ENCODE assay signal across 18 cellular contexts in genomic region chr17:64564098-64564497, GRCh38. TPM values are rescaled to one million over a fixed set of nuclear protein-coding genes. Genes with fewer than 3 reads are reported as not detected.
A peak's percentile ranks its signal among the peaks of the same experiment; 100 is the strongest.
DNase-seq lines count a peak whose midpoint lies in the region; ATAC-seq and TF ChIP-seq lines count a peak whose summit lies in the region.
"Had no signal": no experiment of that assay in that cellular context is flagged by ENCODE, and none has a peak within 500 bp of the region (broad histone marks: within the 10 kb centered on the region; RNA-seq: fewer than 3 reads in every experiment).

No MANE protein-coding gene starts in this region.

- no peak for TF ChIP-seq RAD21 in IMR-90 (IDR thresholded peaks at IDR 0.05; ENCODE audit: low read length)

- H3K18ac ChIP-seq in IMR-90 (ENCODE audit: low read depth, low read length): no peak overlapping the region

- H3K27me3 Mint-ChIP-seq in activated CD4-positive, alpha-beta memory T cell treated with anti-CD3 and anti-CD28 coated beads for 36 hours: no peaks in the 10 kb centered on the region
- H3K27me3 Mint-ChIP-seq in activated CD4-positive, alpha-beta memory T cell treated with anti-CD3 and anti-CD28 coated beads, Interleukin-2, amount 10 ng/mL, durations not matched to agents 7 days and 5 days: no peaks in the 10 kb centered on the region
- H3K27me3 Mint-ChIP-seq in naive thymus-derived CD4-positive, alpha-beta T cell: no peaks in the 10 kb centered on the region

- CTCF ChIA-PET in activated CD4-positive, alpha-beta memory T cell treated with anti-CD3 and anti-CD28 coated beads for 36 hours (lab: Charles Lee): interaction anchor here (0.6 kb wide), 2 partner anchors 19 to 51 kb away, joined by 3 read pairs; no protein-coding TSS in a partner anchor
- CTCF ChIA-PET in activated CD4-positive, alpha-beta memory T cell treated with anti-CD3 and anti-CD28 coated beads, Interleukin-2, amount 10 ng/mL, durations not matched to agents 7 days and 5 days (lab: Charles Lee): no interaction called here
- CTCF ChIA-PET in IMR-90 (lab: Yijun Ruan, JAX): no interaction called here
- CTCF ChIA-PET in naive thymus-derived CD4-positive, alpha-beta T cell (lab: Charles Lee): no interaction called here

- no peak overlapping the region for H4K91ac ChIP-seq in IMR-90 (ENCODE audit: insufficient read depth, low read depth, low read length)

- no peak overlapping the region for H2BK20ac ChIP-seq in IMR-90 (ENCODE audit: low read depth, low read length)

- H3K79me1 ChIP-seq in IMR-90 (ENCODE audit: low read depth in 1 of 2, low read length in 2 of 2): peaks cover 23 to 47% of the 10 kb centered on the region in 2 experiments

- in situ Hi-C loops in IMR-90 (cut with MboI; ENCODE audit: low sequenced_read_pairs): no loop called here

- H3K9me1 ChIP-seq in IMR-90 (ENCODE audit: insufficient read depth, low read length): no peaks in the 10 kb centered on the region

- no peak overlapping the region for H3K4me3 Mint-ChIP-seq in activated CD4-positive, alpha-beta memory T cell treated with anti-CD3 and anti-CD28 coated beads for 36 hours
- no peak overlapping the region for H3K4me3 Mint-ChIP-seq in activated CD4-positive, alpha-beta memory T cell treated with anti-CD3 and anti-CD28 coated beads, Interleukin-2, amount 10 ng/mL, durations not matched to agents 7 days and 5 days
- no peak overlapping the region for H3K4me3 Mint-ChIP-seq in naive thymus-derived CD4-positive, alpha-beta T cell

- TF ChIP-seq POLR2A in IMR-90 (IDR thresholded peaks at IDR 0.05; ENCODE audit: low read depth, low read length): no peak
- TF ChIP-seq POLR2A in spleen (IDR thresholded peaks at IDR 0.05): no peak

- peaks cover 66% of the 10 kb centered on the region for H4K20me1 ChIP-seq in IMR-90 (ENCODE audit: insufficient read depth, low read length)

- H2AFZ ChIP-seq in ACC112 (ENCODE audit: low read length, unreplicated experiment): no peak overlapping the region
- H2AFZ ChIP-seq in IMR-90 (replicated peaks; ENCODE audit: low read length, poor library complexity): no peak overlapping the region

- H3K36me3 Mint-ChIP-seq in activated CD4-positive, alpha-beta memory T cell treated with anti-CD3 and anti-CD28 coated beads for 36 hours: peaks cover 11% of the 10 kb centered on the region
- H3K36me3 Mint-ChIP-seq in activated CD4-positive, alpha-beta memory T cell treated with anti-CD3 and anti-CD28 coated beads, Interleukin-2, amount 10 ng/mL, durations not matched to agents 7 days and 5 days (ENCODE audit: low read depth): peaks cover 16% of the 10 kb centered on the region
- peaks cover 6 to 22% (median 9%) of the 10 kb centered on the region in 5 donors for H3K36me3 Mint-ChIP-seq in naive thymus-derived CD4-positive, alpha-beta T cell

- no peak overlapping the region for H2AK9ac ChIP-seq in IMR-90 (replicated peaks; ENCODE audit: low read depth, low read length, poor library complexity)

- WGBS in IMR-90 (ENCODE audit: extremely low coverage in 2 of 2, insufficient read length in 1 of 2), 2 experiments: no CpG with 5 or more reads among the region's 1 CpG
- WGBS in spleen, 5 donors: 92 to 100% (median 95%) methylated on average over 1 of the region's 1 CpG

- H4K5ac ChIP-seq in IMR-90 (ENCODE audit: low read depth, low read length): no peak overlapping the region

- TF ChIP-seq CTCF in IMR-90 (conservative IDR thresholded peaks at IDR 0.05; ENCODE audit: low read depth, low read length): no peak
- TF ChIP-seq CTCF in spleen (IDR thresholded peaks at IDR 0.05 in 8 of 11, conservative IDR thresholded peaks at IDR 0.05 in 3 of 11): no peak

- dilution Hi-C loops in IMR-90 (cut with HindIII; ENCODE audit: low sequenced_read_pairs, unreplicated experiment): no loop called here

- H3K9ac ChIP-seq in IMR-90 (ENCODE audit: low read depth, low read length): no peak overlapping the region
- H3K9ac ChIP-seq: BLaER1 treated with 17β-estradiol and CSF1 and Interleukin-3, amounts not matched to agents 10 nM and 100 nM had no signal

- intact Hi-C loops in activated CD4-positive, alpha-beta memory T cell treated with anti-CD3 and anti-CD28 coated beads for 36 hours (cut with micrococcal nuclease): no loop called here
- intact Hi-C loops in IMR-90 (cut with micrococcal nuclease): no loop called here
- intact Hi-C loops in naive thymus-derived CD4-positive, alpha-beta T cell (cut with micrococcal nuclease): loop anchor here in 1 of 2 donors (2.0 kb wide), 1 partner anchor 85 kb away; no protein-coding TSS in a partner anchor
- intact Hi-C loops in spleen (cut with DNase I; ENCODE audit: low total_unique reads): no loop called here

- H3K4me2 ChIP-seq in IMR-90 (ENCODE audit: low read depth, low read length): no peak overlapping the region
- H3K4me2 ChIP-seq: BLaER1 treated with 17β-estradiol and CSF1 and Interleukin-3, amounts not matched to agents 10 nM and 100 nM had no signal

- H3K36me3 ChIP-seq in ACC112 (ENCODE audit: insufficient read depth, low read length) (peaks cover 30% of the 10 kb centered on the region), IMR-90 (ENCODE audit: control insufficient read depth, insufficient read depth, low read length) (peaks cover 49% of the 10 kb centered on the region), spleen (peaks cover 0 to 81% (median 48%) of the 10 kb centered on the region in 6 donors)
- H3K36me3 ChIP-seq in naive thymus-derived CD4-positive, alpha-beta T cell (ENCODE audit: control insufficient read depth in 2 of 3, insufficient read depth in 3 of 3, low read length in 3 of 3): peaks cover 0 to 23% (median 4%) of the 10 kb centered on the region in 3 experiments

- H2AK5ac ChIP-seq in IMR-90 (ENCODE audit: low read depth, low read length): no peak overlapping the region

- H4K8ac ChIP-seq in IMR-90 (ENCODE audit: low read depth in 2 of 2, low read length in 2 of 2): no peak overlapping the region

- H3K27ac Mint-ChIP-seq in activated CD4-positive, alpha-beta memory T cell treated with anti-CD3 and anti-CD28 coated beads for 36 hours: peak overlapping the region; percentile 26
- no peak overlapping the region for H3K27ac Mint-ChIP-seq in activated CD4-positive, alpha-beta memory T cell treated with anti-CD3 and anti-CD28 coated beads, Interleukin-2, amount 10 ng/mL, durations not matched to agents 7 days and 5 days
- H3K27ac Mint-ChIP-seq in naive thymus-derived CD4-positive, alpha-beta T cell: peak overlapping the region in 7 of 9 donors; percentile 32 to 73 (median 44)

- no peaks in the 10 kb centered on the region for H3K27me3 ChIP-seq in ACC112 (ENCODE audit: insufficient read depth, low read length)
- no peaks in the 10 kb centered on the region for H3K27me3 ChIP-seq in IMR-90 (ENCODE audit: control insufficient read depth, insufficient read depth, low read length)
- H3K27me3 ChIP-seq in naive thymus-derived CD4-positive, alpha-beta T cell (ENCODE audit: control insufficient read depth in 2 of 2, insufficient read depth in 2 of 2, low read length in 2 of 2): no peaks in the 10 kb centered on the region
- H3K27me3 ChIP-seq in spleen (replicated peaks in 1 of 7): no peaks in the 10 kb centered on the region
- H3K27me3 ChIP-seq: BLaER1 treated with 17β-estradiol and CSF1 and Interleukin-3, amounts not matched to agents 10 nM and 100 nM; MG63 had no signal

- POLR2A ChIA-PET in activated CD4-positive, alpha-beta memory T cell treated with anti-CD3 and anti-CD28 coated beads for 36 hours (lab: Charles Lee): no interaction called here
- POLR2A ChIA-PET in activated CD4-positive, alpha-beta memory T cell treated with anti-CD3 and anti-CD28 coated beads, Interleukin-2, amount 10 ng/mL, durations not matched to agents 7 days and 5 days (lab: Charles Lee): no interaction called here
- POLR2A ChIA-PET in IMR-90 (lab: Charles Lee; ENCODE audit: unreplicated experiment): no interaction called here
- POLR2A ChIA-PET in naive thymus-derived CD4-positive, alpha-beta T cell (lab: Charles Lee): no interaction called here

- peaks cover 3% of the 10 kb centered on the region for H3K4me1 Mint-ChIP-seq in activated CD4-positive, alpha-beta memory T cell treated with anti-CD3 and anti-CD28 coated beads for 36 hours (ENCODE audit: low read depth)
- no peaks in the 10 kb centered on the region for H3K4me1 Mint-ChIP-seq in activated CD4-positive, alpha-beta memory T cell treated with anti-CD3 and anti-CD28 coated beads, Interleukin-2, amount 10 ng/mL, durations not matched to agents 7 days and 5 days
- peaks cover 0 to 4% (median 0%) of the 10 kb centered on the region in 7 donors for H3K4me1 Mint-ChIP-seq in naive thymus-derived CD4-positive, alpha-beta T cell

- peak overlapping the region; percentile 45 for H3K27ac ChIP-seq in ACC112 (ENCODE audit: low read depth, low read length)
- no peak overlapping the region for H3K27ac ChIP-seq in IMR-90 (ENCODE audit: insufficient read depth, low read length)
- no peak overlapping the region for H3K27ac ChIP-seq in naive thymus-derived CD4-positive, alpha-beta T cell (ENCODE audit: low read depth, low read length)
- no peak overlapping the region for H3K27ac ChIP-seq in spleen
- H3K27ac ChIP-seq: BLaER1 treated with 17β-estradiol and CSF1 and Interleukin-3, amounts not matched to agents 10 nM and 100 nM; RWPE1 had no signal

- H3K4me3 ChIP-seq in ACC112 (ENCODE audit: low read depth, low read length) (no peak overlapping the region), IMR-90 (ENCODE audit: insufficient read depth, low read depth, low read length) (no peak overlapping the region), spleen (no peak overlapping the region)
- no peak overlapping the region for H3K4me3 ChIP-seq in naive thymus-derived CD4-positive, alpha-beta T cell (ENCODE audit: low read length)
- H3K4me3 ChIP-seq: BLaER1 treated with 17β-estradiol and CSF1 and Interleukin-3, amounts not matched to agents 10 nM and 100 nM; MG63 had no signal

- BruUV-seq in IMR-90 (replicated peaks; lab: Mats Ljungman, UMichigan): no TSS peak

- no peak overlapping the region for H3K56ac ChIP-seq in IMR-90 (ENCODE audit: extremely low read depth, insufficient read depth, low read length)

- no peak overlapping the region for H2BK120ac ChIP-seq in IMR-90 (ENCODE audit: low read depth, low read length)

- peak overlapping the region; percentile 45; the same call in 1 of the 2 replicates for H3K23ac ChIP-seq in IMR-90 (ENCODE audit: low read depth, low read length)

- H3K14ac ChIP-seq in IMR-90 (replicated peaks; ENCODE audit: low read depth, low read length): no peak overlapping the region

- no peak for ATAC-seq in IMR-90 (ENCODE audit: low read depth)
- ATAC-seq in naive thymus-derived CD4-positive, alpha-beta T cell: no peak
- ATAC-seq: PC-3 had no signal

- H3K9me3 ChIP-seq in IMR-90 (ENCODE audit: control insufficient read depth, insufficient read depth, low read length) (no peaks in the 10 kb centered on the region), spleen (no peaks in the 10 kb centered on the region)
- no peaks in the 10 kb centered on the region for H3K9me3 ChIP-seq in naive thymus-derived CD4-positive, alpha-beta T cell (ENCODE audit: control insufficient read depth in 2 of 3, low read length in 3 of 3)
- H3K9me3 ChIP-seq: BLaER1 treated with 17β-estradiol and CSF1 and Interleukin-3, amounts not matched to agents 10 nM and 100 nM; MG63 had no signal

- H2BK5ac ChIP-seq in IMR-90 (ENCODE audit: low read depth, low read length, poor library complexity, severe bottlenecking): no peak overlapping the region

- DNase-seq in activated CD4-positive, alpha-beta memory T cell treated with anti-CD3 and anti-CD28 coated beads for 36 hours: no peak
- DNase-seq in activated CD4-positive, alpha-beta memory T cell treated with anti-CD3 and anti-CD28 coated beads, Interleukin-2, amount 10 ng/mL, durations not matched to agents 7 days and 5 days: no peak
- DNase-seq in IMR-90 (no peak), spleen (no peak), globus pallidus (ENCODE audit: low spot score) (no peak), retina (no peak)
- DNase-seq in naive thymus-derived CD4-positive, alpha-beta T cell: no peak
- DNase-seq: GF-D8, Karpas-422, MG63, NCI-H1092, NCI-H2081 treated with DMSO at 0.1 percent for 48 hours, NCI-H510A, NCI-H774, PC-3 had no signal

- H3K4ac ChIP-seq in IMR-90 (ENCODE audit: low read depth, low read length): no peak overlapping the region

- H2BK15ac ChIP-seq in IMR-90 (ENCODE audit: low read depth, low read length): no peak overlapping the region

- no peaks in the 10 kb centered on the region for H3K9me3 Mint-ChIP-seq in activated CD4-positive, alpha-beta memory T cell treated with anti-CD3 and anti-CD28 coated beads for 36 hours
- H3K9me3 Mint-ChIP-seq in activated CD4-positive, alpha-beta memory T cell treated with anti-CD3 and anti-CD28 coated beads, Interleukin-2, amount 10 ng/mL, durations not matched to agents 7 days and 5 days: no peaks in the 10 kb centered on the region
- no peaks in the 10 kb centered on the region for H3K9me3 Mint-ChIP-seq in naive thymus-derived CD4-positive, alpha-beta T cell

- peaks cover 18% of the 10 kb centered on the region for H3K79me2 ChIP-seq in ACC112 (ENCODE audit: control insufficient read depth, insufficient read depth, low read length, unreplicated experiment)

- peaks cover 12% of the 10 kb centered on the region for H3K4me1 ChIP-seq in ACC112 (ENCODE audit: control insufficient read depth, insufficient read depth, low read length, unreplicated experiment)
- H3K4me1 ChIP-seq in IMR-90 (ENCODE audit: control insufficient read depth, insufficient read depth, low read length): no peaks in the 10 kb centered on the region
- no peaks in the 10 kb centered on the region for H3K4me1 ChIP-seq in naive thymus-derived CD4-positive, alpha-beta T cell (ENCODE audit: control insufficient read depth in 2 of 2, insufficient read depth in 2 of 2, low read length in 2 of 2)
- peaks cover 0 to 11% (median 0%) of the 10 kb centered on the region in 6 donors for H3K4me1 ChIP-seq in spleen
- H3K4me1 ChIP-seq: BLaER1 treated with 17β-estradiol and CSF1 and Interleukin-3, amounts not matched to agents 10 nM and 100 nM had no signal

RNA-seq across cellular contexts. Expression of gene CEP95, which starts 57.3 kb away (rescaled TPM):
- 10 to 100 TPM; 29.9 to 37.8 TPM for total RNA-seq in activated CD4-positive, alpha-beta memory T cell treated with anti-CD3 and anti-CD28 coated beads for 36 hours
- 10 to 100 TPM; 47.7 to 48.5 TPM for total RNA-seq in activated CD4-positive, alpha-beta memory T cell treated with anti-CD3 and anti-CD28 coated beads, Interleukin-2, amount 10 ng/mL, durations not matched to agents 7 days and 5 days
- total RNA-seq in IMR-90 (2012; rRNA removed): 6.1 and 13.3 TPM in 2 replicates
- 12.4 and 13.6 TPM in 2 replicates for polyA plus RNA-seq in IMR-90 (2012; rRNA removed)
- polyA plus RNA-seq in IMR-90 (2012; cell fraction: cytosol; rRNA removed): 1.8 and 2.2 TPM in 2 replicates
- polyA plus RNA-seq in IMR-90 (2012; cell fraction: nucleus; rRNA removed; ENCODE audit: low replicate concordance): 8.1 and 70.7 TPM in 2 replicates
- 100 to 1,000 TPM in 4 of 5 experiments, 10 to 100 TPM in 1; 46.7 to 192 (median 115) TPM for total RNA-seq in naive thymus-derived CD4-positive, alpha-beta T cell
- 10 to 100 TPM; 11.3 to 16.6 TPM for polyA plus RNA-seq in naive thymus-derived CD4-positive, alpha-beta T cell
- 10 to 100 TPM; 38.8 to 83.9 (median 53.7) TPM for total RNA-seq in spleen
- 10 to 100 TPM; 33.5 to 59.9 (median 39.4) TPM for polyA plus RNA-seq in spleen

RNA-seq across cellular contexts. Expression of gene DDX5, which starts 58.0 kb away (rescaled TPM):
- 100 to 1,000 TPM; 583 to 626 TPM for total RNA-seq in activated CD4-positive, alpha-beta memory T cell treated with anti-CD3 and anti-CD28 coated beads for 36 hours
- total RNA-seq in activated CD4-positive, alpha-beta memory T cell treated with anti-CD3 and anti-CD28 coated beads, Interleukin-2, amount 10 ng/mL, durations not matched to agents 7 days and 5 days: 100 to 1,000 TPM; 713 to 732 TPM
- total RNA-seq in IMR-90 (2012; rRNA removed): 253 and 330 TPM in 2 replicates
- polyA plus RNA-seq in IMR-90 (2012; rRNA removed): 781 and 848 TPM in 2 replicates
- 975 and 1,133 TPM in 2 replicates for polyA plus RNA-seq in IMR-90 (2012; cell fraction: cytosol; rRNA removed)
- 2,426 and 5,868 TPM in 2 replicates for polyA plus RNA-seq in IMR-90 (2012; cell fraction: nucleus; rRNA removed; ENCODE audit: low replicate concordance)
- 1,000 to 10,000 TPM in 4 of 5 experiments, 100 to 1,000 TPM in 1; 781 to 2,704 (median 1,632) TPM for total RNA-seq in naive thymus-derived CD4-positive, alpha-beta T cell
- 1,000 to 10,000 TPM; 1,423 to 1,510 TPM for polyA plus RNA-seq in naive thymus-derived CD4-positive, alpha-beta T cell
- total RNA-seq in spleen: 1,000 to 10,000 TPM in 5 of 7 donors, 100 to 1,000 TPM in 2; 938 to 2,219 (median 1,164) TPM
- polyA plus RNA-seq in spleen: 100 to 1,000 TPM; 493 to 626 (median 515) TPM
